ENCODE assay signal across 1 cellular context in the genomic region with DNA sequence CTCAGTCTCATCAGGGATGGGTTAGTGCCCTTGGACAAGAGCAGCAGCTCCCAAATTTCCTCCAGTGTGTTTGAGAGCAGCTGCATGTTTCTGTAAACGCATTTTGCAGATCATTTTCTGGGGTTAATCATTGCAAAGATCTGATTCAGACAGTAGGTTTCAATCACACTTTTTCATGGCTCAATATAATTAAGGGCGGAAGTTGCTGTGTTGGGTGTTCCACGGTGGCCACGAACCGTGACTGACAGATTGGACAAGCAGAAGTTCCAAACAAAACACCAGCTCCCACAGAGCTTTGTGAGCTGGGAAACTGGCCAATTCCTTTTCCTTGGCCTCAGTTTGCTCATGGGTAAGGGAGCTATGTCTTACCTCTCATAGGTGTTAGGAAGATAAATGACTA.
TF ChIP-seq lines count a peak whose summit lies in the region.

No MANE protein-coding gene starts in this region.

TF ChIP-seq in GM12878, 131 proteins besides CTCF, POLR2A, EP300 and RAD21 (continued from another document):
- TF ChIP-seq, protein P1, sequence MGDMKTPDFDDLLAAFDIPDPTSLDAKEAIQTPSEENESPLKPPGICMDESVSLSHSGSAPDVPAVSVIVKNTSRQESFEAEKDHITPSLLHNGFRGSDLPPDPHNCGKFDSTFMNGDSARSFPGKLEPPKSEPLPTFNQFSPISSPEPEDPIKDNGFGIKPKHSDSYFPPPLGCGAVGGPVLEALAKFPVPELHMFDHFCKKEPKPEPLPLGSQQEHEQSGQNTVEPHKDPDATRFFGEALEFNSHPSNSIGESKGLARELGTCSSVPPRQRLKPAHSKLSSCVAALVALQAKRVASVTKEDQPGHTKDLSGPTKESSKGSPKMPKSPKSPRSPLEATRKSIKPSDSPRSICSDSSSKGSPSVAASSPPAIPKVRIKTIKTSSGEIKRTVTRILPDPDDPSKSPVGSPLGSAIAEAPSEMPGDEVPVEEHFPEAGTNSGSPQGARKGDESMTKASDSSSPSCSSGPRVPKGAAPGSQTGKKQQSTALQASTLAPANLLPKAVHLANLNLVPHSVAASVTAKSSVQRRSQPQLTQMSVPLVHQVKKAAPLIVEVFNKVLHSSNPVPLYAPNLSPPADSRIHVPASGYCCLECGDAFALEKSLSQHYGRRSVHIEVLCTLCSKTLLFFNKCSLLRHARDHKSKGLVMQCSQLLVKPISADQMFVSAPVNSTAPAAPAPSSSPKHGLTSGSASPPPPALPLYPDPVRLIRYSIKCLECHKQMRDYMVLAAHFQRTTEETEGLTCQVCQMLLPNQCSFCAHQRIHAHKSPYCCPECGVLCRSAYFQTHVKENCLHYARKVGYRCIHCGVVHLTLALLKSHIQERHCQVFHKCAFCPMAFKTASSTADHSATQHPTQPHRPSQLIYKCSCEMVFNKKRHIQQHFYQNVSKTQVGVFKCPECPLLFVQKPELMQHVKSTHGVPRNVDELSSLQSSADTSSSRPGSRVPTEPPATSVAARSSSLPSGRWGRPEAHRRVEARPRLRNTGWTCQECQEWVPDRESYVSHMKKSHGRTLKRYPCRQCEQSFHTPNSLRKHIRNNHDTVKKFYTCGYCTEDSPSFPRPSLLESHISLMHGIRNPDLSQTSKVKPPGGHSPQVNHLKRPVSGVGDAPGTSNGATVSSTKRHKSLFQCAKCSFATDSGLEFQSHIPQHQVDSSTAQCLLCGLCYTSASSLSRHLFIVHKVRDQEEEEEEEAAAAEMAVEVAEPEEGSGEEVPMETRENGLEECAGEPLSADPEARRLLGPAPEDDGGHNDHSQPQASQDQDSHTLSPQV (IDR thresholded peaks at IDR 0.05), result no peak
- TF ChIP-seq, protein P2, sequence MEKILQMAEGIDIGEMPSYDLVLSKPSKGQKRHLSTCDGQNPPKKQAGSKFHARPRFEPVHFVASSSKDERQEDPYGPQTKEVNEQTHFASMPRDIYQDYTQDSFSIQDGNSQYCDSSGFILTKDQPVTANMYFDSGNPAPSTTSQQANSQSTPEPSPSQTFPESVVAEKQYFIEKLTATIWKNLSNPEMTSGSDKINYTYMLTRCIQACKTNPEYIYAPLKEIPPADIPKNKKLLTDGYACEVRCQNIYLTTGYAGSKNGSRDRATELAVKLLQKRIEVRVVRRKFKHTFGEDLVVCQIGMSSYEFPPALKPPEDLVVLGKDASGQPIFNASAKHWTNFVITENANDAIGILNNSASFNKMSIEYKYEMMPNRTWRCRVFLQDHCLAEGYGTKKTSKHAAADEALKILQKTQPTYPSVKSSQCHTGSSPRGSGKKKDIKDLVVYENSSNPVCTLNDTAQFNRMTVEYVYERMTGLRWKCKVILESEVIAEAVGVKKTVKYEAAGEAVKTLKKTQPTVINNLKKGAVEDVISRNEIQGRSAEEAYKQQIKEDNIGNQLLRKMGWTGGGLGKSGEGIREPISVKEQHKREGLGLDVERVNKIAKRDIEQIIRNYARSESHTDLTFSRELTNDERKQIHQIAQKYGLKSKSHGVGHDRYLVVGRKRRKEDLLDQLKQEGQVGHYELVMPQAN (conservative IDR thresholded peaks at IDR 0.05), result no peak
- peak; percentile 75 for TF ChIP-seq MTA2 (IDR thresholded peaks at IDR 0.05; ENCODE audit: low read depth)
- no peak for TF ChIP-seq STAT3 (IDR thresholded peaks at IDR 0.05; ENCODE audit: low read depth, low read length)
- TF ChIP-seq, protein P3, sequence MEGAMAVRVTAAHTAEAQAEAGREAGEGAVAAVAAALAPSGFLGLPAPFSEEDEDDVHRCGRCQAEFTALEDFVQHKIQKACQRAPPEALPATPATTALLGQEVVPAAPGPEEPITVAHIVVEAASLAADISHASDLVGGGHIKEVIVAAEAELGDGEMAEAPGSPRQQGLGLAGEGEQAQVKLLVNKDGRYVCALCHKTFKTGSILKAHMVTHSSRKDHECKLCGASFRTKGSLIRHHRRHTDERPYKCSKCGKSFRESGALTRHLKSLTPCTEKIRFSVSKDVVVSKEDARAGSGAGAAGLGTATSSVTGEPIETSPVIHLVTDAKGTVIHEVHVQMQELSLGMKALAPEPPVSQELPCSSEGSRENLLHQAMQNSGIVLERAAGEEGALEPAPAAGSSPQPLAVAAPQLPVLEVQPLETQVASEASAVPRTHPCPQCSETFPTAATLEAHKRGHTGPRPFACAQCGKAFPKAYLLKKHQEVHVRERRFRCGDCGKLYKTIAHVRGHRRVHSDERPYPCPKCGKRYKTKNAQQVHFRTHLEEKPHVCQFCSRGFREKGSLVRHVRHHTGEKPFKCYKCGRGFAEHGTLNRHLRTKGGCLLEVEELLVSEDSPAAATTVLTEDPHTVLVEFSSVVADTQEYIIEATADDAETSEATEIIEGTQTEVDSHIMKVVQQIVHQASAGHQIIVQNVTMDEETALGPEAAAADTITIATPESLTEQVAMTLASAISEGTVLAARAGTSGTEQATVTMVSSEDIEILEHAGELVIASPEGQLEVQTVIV (IDR thresholded peaks at IDR 0.05; ENCODE audit: borderline replicate concordance, partially characterized antibody), result no peak
- TF ChIP-seq, protein P4, sequence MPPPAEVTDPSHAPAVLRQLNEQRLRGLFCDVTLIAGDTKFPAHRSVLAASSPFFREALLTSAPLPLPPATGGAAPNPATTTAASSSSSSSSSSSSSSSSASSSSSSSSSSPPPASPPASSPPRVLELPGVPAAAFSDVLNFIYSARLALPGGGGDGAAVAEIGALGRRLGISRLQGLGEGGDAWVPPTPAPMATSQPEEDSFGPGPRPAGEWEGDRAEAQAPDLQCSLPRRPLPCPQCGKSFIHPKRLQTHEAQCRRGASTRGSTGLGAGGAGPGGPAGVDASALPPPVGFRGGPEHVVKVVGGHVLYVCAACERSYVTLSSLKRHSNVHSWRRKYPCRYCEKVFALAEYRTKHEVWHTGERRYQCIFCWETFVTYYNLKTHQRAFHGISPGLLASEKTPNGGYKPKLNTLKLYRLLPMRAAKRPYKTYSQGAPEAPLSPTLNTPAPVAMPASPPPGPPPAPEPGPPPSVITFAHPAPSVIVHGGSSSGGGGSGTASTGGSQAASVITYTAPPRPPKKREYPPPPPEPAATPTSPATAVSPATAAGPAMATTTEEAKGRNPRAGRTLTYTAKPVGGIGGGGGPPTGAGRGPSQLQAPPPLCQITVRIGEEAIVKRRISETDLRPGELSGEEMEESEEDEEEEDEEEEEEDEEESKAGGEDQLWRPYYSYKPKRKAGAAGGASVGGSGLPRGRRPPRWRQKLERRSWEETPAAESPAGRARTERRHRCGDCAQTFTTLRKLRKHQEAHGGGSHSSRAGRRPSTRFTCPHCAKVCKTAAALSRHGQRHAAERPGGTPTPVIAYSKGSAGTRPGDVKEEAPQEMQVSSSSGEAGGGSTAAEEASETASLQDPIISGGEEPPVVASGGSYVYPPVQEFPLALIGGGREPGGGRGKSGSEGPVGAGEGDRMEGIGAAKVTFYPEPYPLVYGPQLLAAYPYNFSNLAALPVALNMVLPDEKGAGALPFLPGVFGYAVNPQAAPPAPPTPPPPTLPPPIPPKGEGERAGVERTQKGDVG (CRISPR knock-in tag; IDR thresholded peaks at IDR 0.05), result no peak
- no peak for TF ChIP-seq SPI1 (IDR thresholded peaks at IDR 0.05; ENCODE audit: borderline replicate concordance, insufficient read depth, low read depth, low read length)
- TF ChIP-seq, protein P5, sequence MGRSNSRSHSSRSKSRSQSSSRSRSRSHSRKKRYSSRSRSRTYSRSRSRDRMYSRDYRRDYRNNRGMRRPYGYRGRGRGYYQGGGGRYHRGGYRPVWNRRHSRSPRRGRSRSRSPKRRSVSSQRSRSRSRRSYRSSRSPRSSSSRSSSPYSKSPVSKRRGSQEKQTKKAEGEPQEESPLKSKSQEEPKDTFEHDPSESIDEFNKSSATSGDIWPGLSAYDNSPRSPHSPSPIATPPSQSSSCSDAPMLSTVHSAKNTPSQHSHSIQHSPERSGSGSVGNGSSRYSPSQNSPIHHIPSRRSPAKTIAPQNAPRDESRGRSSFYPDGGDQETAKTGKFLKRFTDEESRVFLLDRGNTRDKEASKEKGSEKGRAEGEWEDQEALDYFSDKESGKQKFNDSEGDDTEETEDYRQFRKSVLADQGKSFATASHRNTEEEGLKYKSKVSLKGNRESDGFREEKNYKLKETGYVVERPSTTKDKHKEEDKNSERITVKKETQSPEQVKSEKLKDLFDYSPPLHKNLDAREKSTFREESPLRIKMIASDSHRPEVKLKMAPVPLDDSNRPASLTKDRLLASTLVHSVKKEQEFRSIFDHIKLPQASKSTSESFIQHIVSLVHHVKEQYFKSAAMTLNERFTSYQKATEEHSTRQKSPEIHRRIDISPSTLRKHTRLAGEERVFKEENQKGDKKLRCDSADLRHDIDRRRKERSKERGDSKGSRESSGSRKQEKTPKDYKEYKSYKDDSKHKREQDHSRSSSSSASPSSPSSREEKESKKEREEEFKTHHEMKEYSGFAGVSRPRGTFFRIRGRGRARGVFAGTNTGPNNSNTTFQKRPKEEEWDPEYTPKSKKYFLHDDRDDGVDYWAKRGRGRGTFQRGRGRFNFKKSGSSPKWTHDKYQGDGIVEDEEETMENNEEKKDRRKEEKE (IDR thresholded peaks at IDR 0.05), result no peak
- peak; percentile 15 to 35; a peak in 3 of 4 replicates for TF ChIP-seq IKZF2 (IDR thresholded peaks at IDR 0.05)
- no peak for TF ChIP-seq MYC (IDR thresholded peaks at IDR 0.05; ENCODE audit: insufficient read depth, insufficient read length, insufficient replicate concordance, low read length, severe bottlenecking)
- TF ChIP-seq RCOR1 (conservative IDR thresholded peaks at IDR 0.05; ENCODE audit: low read depth, low read length), result no peak
- TF ChIP-seq, protein P6, sequence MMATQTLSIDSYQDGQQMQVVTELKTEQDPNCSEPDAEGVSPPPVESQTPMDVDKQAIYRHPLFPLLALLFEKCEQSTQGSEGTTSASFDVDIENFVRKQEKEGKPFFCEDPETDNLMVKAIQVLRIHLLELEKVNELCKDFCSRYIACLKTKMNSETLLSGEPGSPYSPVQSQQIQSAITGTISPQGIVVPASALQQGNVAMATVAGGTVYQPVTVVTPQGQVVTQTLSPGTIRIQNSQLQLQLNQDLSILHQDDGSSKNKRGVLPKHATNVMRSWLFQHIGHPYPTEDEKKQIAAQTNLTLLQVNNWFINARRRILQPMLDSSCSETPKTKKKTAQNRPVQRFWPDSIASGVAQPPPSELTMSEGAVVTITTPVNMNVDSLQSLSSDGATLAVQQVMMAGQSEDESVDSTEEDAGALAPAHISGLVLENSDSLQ (IDR thresholded peaks at IDR 0.05), result peak; percentile 63
- peak; percentile 16; the same call in 1 of the 2 replicates for TF ChIP-seq BCL11A (IDR thresholded peaks at IDR 0.05; ENCODE audit: low read depth, low read length)
- TF ChIP-seq, protein P7, sequence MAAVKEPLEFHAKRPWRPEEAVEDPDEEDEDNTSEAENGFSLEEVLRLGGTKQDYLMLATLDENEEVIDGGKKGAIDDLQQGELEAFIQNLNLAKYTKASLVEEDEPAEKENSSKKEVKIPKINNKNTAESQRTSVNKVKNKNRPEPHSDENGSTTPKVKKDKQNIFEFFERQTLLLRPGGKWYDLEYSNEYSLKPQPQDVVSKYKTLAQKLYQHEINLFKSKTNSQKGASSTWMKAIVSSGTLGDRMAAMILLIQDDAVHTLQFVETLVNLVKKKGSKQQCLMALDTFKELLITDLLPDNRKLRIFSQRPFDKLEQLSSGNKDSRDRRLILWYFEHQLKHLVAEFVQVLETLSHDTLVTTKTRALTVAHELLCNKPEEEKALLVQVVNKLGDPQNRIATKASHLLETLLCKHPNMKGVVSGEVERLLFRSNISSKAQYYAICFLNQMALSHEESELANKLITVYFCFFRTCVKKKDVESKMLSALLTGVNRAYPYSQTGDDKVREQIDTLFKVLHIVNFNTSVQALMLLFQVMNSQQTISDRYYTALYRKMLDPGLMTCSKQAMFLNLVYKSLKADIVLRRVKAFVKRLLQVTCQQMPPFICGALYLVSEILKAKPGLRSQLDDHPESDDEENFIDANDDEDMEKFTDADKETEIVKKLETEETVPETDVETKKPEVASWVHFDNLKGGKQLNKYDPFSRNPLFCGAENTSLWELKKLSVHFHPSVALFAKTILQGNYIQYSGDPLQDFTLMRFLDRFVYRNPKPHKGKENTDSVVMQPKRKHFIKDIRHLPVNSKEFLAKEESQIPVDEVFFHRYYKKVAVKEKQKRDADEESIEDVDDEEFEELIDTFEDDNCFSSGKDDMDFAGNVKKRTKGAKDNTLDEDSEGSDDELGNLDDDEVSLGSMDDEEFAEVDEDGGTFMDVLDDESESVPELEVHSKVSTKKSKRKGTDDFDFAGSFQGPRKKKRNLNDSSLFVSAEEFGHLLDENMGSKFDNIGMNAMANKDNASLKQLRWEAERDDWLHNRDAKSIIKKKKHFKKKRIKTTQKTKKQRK (IDR thresholded peaks at IDR 0.05; ENCODE audit: low read depth, low read length), result no peak
- TF ChIP-seq PAX5 (IDR thresholded peaks at IDR 0.05; ENCODE audit: borderline replicate concordance, low read depth, low read length), result peak; percentile 27; the same call in 1 of the 2 replicates
- TF ChIP-seq SUZ12 (IDR thresholded peaks at IDR 0.05; ENCODE audit: unreplicated experiment), result no peak
- TF ChIP-seq NR2C2 (IDR thresholded peaks at IDR 0.05; ENCODE audit: borderline replicate concordance, control insufficient read depth, insufficient read length, low read depth), result no peak
- no peak for TF ChIP-seq MEF2A (IDR thresholded peaks at IDR 0.05; ENCODE audit: insufficient read depth, low read depth, low read length)
- peak in 1 of 2 experiments; percentile 58; a peak in 2 of 4 replicates for TF ChIP-seq BHLHE40 (IDR thresholded peaks at IDR 0.05; ENCODE audit: borderline replicate concordance in 1 of 2, low read depth in 2 of 2, low read length in 1 of 2)
- TF ChIP-seq GATAD2B (conservative IDR thresholded peaks at IDR 0.05; ENCODE audit: low read depth), result no peak
- no peak for TF ChIP-seq SMAD5 (IDR thresholded peaks at IDR 0.05; ENCODE audit: low read depth)
- no peak for TF ChIP-seq FOXK2 (IDR thresholded peaks at IDR 0.05)
